3 cellular contexts compared by ENCODE assay signal in the genomic region with DNA sequence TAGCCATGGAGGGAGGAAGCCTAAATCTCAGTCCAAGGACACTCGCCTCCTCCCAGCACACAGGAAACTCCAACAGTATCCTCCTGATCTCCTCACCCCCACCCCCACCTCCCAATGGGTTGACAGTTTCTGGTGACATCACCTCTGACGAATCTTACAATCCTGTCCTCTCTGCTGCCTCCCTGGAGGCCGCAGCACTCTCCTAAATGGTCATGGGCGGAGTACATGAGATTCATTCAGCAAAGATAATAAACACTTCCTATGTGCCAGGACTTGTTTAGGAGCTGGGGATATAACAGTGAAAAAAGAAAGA. TPM values are rescaled to one million over a fixed set of nuclear protein-coding genes. Genes with fewer than 3 reads are reported as not detected.
"Had no signal": no experiment of that assay in that cellular context is flagged by ENCODE, and none has a peak within 500 bp of the region (broad histone marks: within the 10 kb centered on the region; RNA-seq: fewer than 3 reads in every experiment).

No MANE protein-coding gene starts in this region.

RNA-seq across cellular contexts. Expression of a gene that starts 52.8 kb away (rescaled TPM):
- total RNA-seq: GM23338, H9, HFFc6 had no signal
